ENCODE assay signal across 8 cellular contexts in genomic region chr2:177265386-177265690, GRCh38. TPM values are rescaled to one million over a fixed set of nuclear protein-coding genes. Genes with fewer than 3 reads are reported as not detected.
DNase-seq lines count a peak whose midpoint lies in the region; ATAC-seq and TF ChIP-seq lines count a peak whose summit lies in the region.

No MANE protein-coding gene starts in this region.

- H3K9me3 Mint-ChIP-seq in activated B cell treated with CpG ODN at 0.5 μM for 24 hours (no peaks in the 10 kb centered on the region), neural crest cell (no peaks in the 10 kb centered on the region)

- H2AFZ ChIP-seq in fibroblast of lung (ENCODE audit: low read length), result peak overlapping the region; percentile 57

- CTCF ChIA-PET in activated B cell treated with CpG ODN at 0.5 μM for 24 hours (lab: Charles Lee), result interaction anchor here (0.9 to 6.3 kb wide), 6 partner anchors 17 to 116 kb away, joined by 3 to 143 read pairs (median 26); no protein-coding TSS in a partner anchor

- peaks cover 3% of the 10 kb centered on the region for H4K20me1 ChIP-seq in fibroblast of lung (ENCODE audit: control insufficient read depth, extremely low read depth, insufficient read depth, low read length)

- H3K4me3 ChIP-seq in fibroblast of lung (replicated peaks in 1 of 4; ENCODE audit: control extremely low read depth in 1 of 4, insufficient read depth in 1 of 4, low read depth in 3 of 4, low read length in 4 of 4), result peak overlapping the region; percentile 62 to 87 (median 70)

- H3K9me3 ChIP-seq in fibroblast of lung (ENCODE audit: control insufficient read depth, insufficient read depth, low read depth, low read length), result no peaks in the 10 kb centered on the region

- H3K4me1 ChIP-seq in fibroblast of lung (ENCODE audit: control insufficient read depth, extremely low read depth, insufficient read depth, low read length), result peaks cover 4% of the 10 kb centered on the region

- ATAC-seq in HG03457 (IDR thresholded peaks at IDR 0.05; ENCODE audit: unreplicated experiment) (peak; percentile 7), activated B cell treated with CpG ODN at 0.5 μM for 24 hours (ENCODE audit: low read depth) (peak; percentile 7), GM21423 (IDR thresholded peaks at IDR 0.05; ENCODE audit: unreplicated experiment) (no peak), GM21825 (IDR thresholded peaks at IDR 0.05; ENCODE audit: unreplicated experiment) (no peak)

- TF ChIP-seq CTCF in activated B cell treated with CpG ODN at 0.5 μM for 24 hours (IDR thresholded peaks at IDR 0.05) (no peak), fibroblast of lung (conservative IDR thresholded peaks at IDR 0.05 in 1 of 2, IDR thresholded peaks at IDR 0.05 in 1 of 2; ENCODE audit: low read depth in 1 of 2, low read length in 2 of 2) (peak; percentile 34 to 38), neural crest cell (conservative IDR thresholded peaks at IDR 0.05) (peak; percentile 48)

- peaks cover 38% of the 10 kb centered on the region for H3K79me2 ChIP-seq in fibroblast of lung (ENCODE audit: control insufficient read depth, insufficient read depth, low read length)

- H3K27ac Mint-ChIP-seq in activated B cell treated with CpG ODN at 0.5 μM for 24 hours (peak overlapping the region; percentile 100), neural crest cell (ENCODE audit: unreplicated experiment) (peak overlapping the region; percentile 99)

- no peaks in the 10 kb centered on the region for H3K36me3 ChIP-seq in fibroblast of lung (ENCODE audit: control insufficient read depth, insufficient read depth, low read length)

- H3K4me1 Mint-ChIP-seq in activated B cell treated with CpG ODN at 0.5 μM for 24 hours, result peaks cover 48% of the 10 kb centered on the region
- peaks cover 43% of the 10 kb centered on the region for H3K4me1 Mint-ChIP-seq in neural crest cell

- DNase-seq in stimulated activated CD4-positive, alpha-beta T cell treated with anti-CD3 and anti-CD28 coated beads, Interleukin-4, amount 100 ng/mL, for 24 hours, result peak; percentile 39
- no peak for DNase-seq in stimulated activated CD4-positive, alpha-beta T cell treated with anti-CD3 and anti-CD28 coated beads, Interleukin-1b, Interleukin-23, amount 100 ng/mL, for 48 hours
- no peak for DNase-seq in activated B cell treated with CpG ODN at 0.5 μM for 24 hours
- peak; percentile 48 to 68 for DNase-seq in fibroblast of lung (ENCODE audit: low read depth in 2 of 2)
- no peak for DNase-seq in neural crest cell (ENCODE audit: low read depth, low spot score)

- H3K36me3 Mint-ChIP-seq in activated B cell treated with CpG ODN at 0.5 μM for 24 hours (ENCODE audit: low read depth) (peaks cover 17% of the 10 kb centered on the region), neural crest cell (ENCODE audit: low read depth) (no peaks in the 10 kb centered on the region)

- intact Hi-C loops in activated B cell treated with CpG ODN at 0.5 μM for 24 hours (cut with micrococcal nuclease), result loop anchor here (1.0 to 2.0 kb wide), 3 partner anchors 15 to 1213 kb away; partner anchors contain the start of gene FKBP7

- peak overlapping the region; percentile 99 for H3K9ac ChIP-seq in fibroblast of lung (ENCODE audit: insufficient read depth, low read length)

- peak overlapping the region; percentile 97 for H3K27ac ChIP-seq in fibroblast of lung (ENCODE audit: insufficient read depth, low read length)

- H3K4me3 Mint-ChIP-seq in activated B cell treated with CpG ODN at 0.5 μM for 24 hours (peak overlapping the region; percentile 97), neural crest cell (peak overlapping the region; percentile 95)

- POLR2A ChIA-PET in activated B cell treated with CpG ODN at 0.5 μM for 24 hours (lab: Charles Lee), result interaction anchor here (0.5 to 7.8 kb wide), 27 partner anchors 8 to 1265 kb away, joined by 3 to 255 read pairs (median 13); partner anchors contain the start of genes AGPS and HNRNPA3

- H3K4me2 ChIP-seq in fibroblast of lung (ENCODE audit: extremely low read depth, insufficient read depth, low read length), result peak overlapping the region; percentile 89

- H3K27me3 ChIP-seq in fibroblast of lung (ENCODE audit: control insufficient read depth, insufficient read depth, low read length), result no peaks in the 10 kb centered on the region

- no peaks in the 10 kb centered on the region for H3K27me3 Mint-ChIP-seq in activated B cell treated with CpG ODN at 0.5 μM for 24 hours
- H3K27me3 Mint-ChIP-seq in neural crest cell (ENCODE audit: low read depth), result no peaks in the 10 kb centered on the region

RNA-seq across cellular contexts. Expression of gene NFE2L2, which starts 0.8 kb away (rescaled TPM):
- total RNA-seq in activated B cell treated with CpG ODN at 0.5 μM for 24 hours, result 79.1 and 89.3 TPM in 2 replicates
- total RNA-seq in fibroblast of lung, result 97.1 and 142 TPM in 2 replicates
- 166 and 178 TPM in 2 replicates for polyA plus RNA-seq in fibroblast of lung
- 77.8 and 92.7 TPM in 2 replicates for polyA plus RNA-seq in fibroblast of lung (2012)
- 116 and 126 TPM in 2 replicates for polyA minus RNA-seq in fibroblast of lung (ENCODE audit: low replicate concordance)
- total RNA-seq in neural crest cell, result 32.3 and 34.0 TPM in 2 replicates

RNA-seq across cellular contexts. Expression of gene HNRNPA3, which starts 52.7 kb away (rescaled TPM):
- total RNA-seq in activated B cell treated with CpG ODN at 0.5 μM for 24 hours, result 254 and 275 TPM in 2 replicates
- 33.9 and 34.5 TPM in 2 replicates for total RNA-seq in fibroblast of lung
- polyA plus RNA-seq in fibroblast of lung, result 81.2 and 106 TPM in 2 replicates
- 365 and 474 TPM in 2 replicates for polyA plus RNA-seq in fibroblast of lung (2012)
- polyA minus RNA-seq in fibroblast of lung (ENCODE audit: low replicate concordance), result 5.8 and 7.3 TPM in 2 replicates
- 397 and 416 TPM in 2 replicates for total RNA-seq in neural crest cell

Comparison
In these comparisons a context has a peak if more than half of its experiments do, and no peak if none do; other contexts are left out.
1. DNase-seq: peak in stimulated activated CD4-positive, alpha-beta T cell treated with anti-CD3 and anti-CD28 coated beads, Interleukin-4, amount 100 ng/mL, for 24 hours (single experiment) and fibroblast of lung (2 of 2); none in stimulated activated CD4-positive, alpha-beta T cell treated with anti-CD3 and anti-CD28 coated beads, Interleukin-1b, Interleukin-23, amount 100 ng/mL, for 48 hours (single experiment), activated B cell treated with CpG ODN at 0.5 μM for 24 hours (single experiment) and neural crest cell (single experiment).
2. ATAC-seq: peak in HG03457 (single experiment) and activated B cell treated with CpG ODN at 0.5 μM for 24 hours (single experiment); none in GM21423 (single experiment) and GM21825 (single experiment).